8 cellular contexts compared by ENCODE assay signal in genomic region chrX:17736478-17736855, GRCh38.
A peak's percentile ranks its signal among the peaks of the same experiment; 100 is the strongest.
DNase-seq lines count a peak whose midpoint lies in the region; ATAC-seq lines count a peak whose summit lies in the region.

No MANE protein-coding gene starts in this region.

- no peak overlapping the region for H3K27ac Mint-ChIP-seq in activated naive CD8-positive, alpha-beta T cell
- no peak overlapping the region for H3K27ac Mint-ChIP-seq in stimulated activated memory B cell treated with anti-CD40 and anti-IgM and Interleukin-4, amounts not matched to agents 10 μg/mL and 1 μg/mL and 100 μg/mL, for 72 hours

- H3K9me3 Mint-ChIP-seq in activated naive CD8-positive, alpha-beta T cell (ENCODE audit: low read depth): no peaks in the 10 kb centered on the region
- H3K9me3 Mint-ChIP-seq in stimulated activated memory B cell treated with anti-CD40 and anti-IgM and Interleukin-4, amounts not matched to agents 10 μg/mL and 1 μg/mL and 100 μg/mL, for 72 hours: no peaks in the 10 kb centered on the region

- H3K4me3 Mint-ChIP-seq in activated naive CD8-positive, alpha-beta T cell: peak overlapping the region; percentile 83
- peak overlapping the region; percentile 58 for H3K4me3 Mint-ChIP-seq in stimulated activated memory B cell treated with anti-CD40 and anti-IgM and Interleukin-4, amounts not matched to agents 10 μg/mL and 1 μg/mL and 100 μg/mL, for 72 hours

- no peak for ATAC-seq in stimulated activated memory B cell treated with anti-CD40 and anti-IgM and Interleukin-4, amounts not matched to agents 10 μg/mL and 1 μg/mL and 100 μg/mL, for 72 hours

- DNase-seq in DMS53 (lab: John Stamatoyannopoulos, UW) (peak; percentile 59), DMS53 treated with DMSO at 0.1 percent for 48 hours (lab: John Stamatoyannopoulos, UW; ENCODE audit: unreplicated experiment) (no peak), DMS114 treated with DMSO at 0.1 percent for 48 hours (lab: John Stamatoyannopoulos, UW; ENCODE audit: unreplicated experiment) (no peak), GDM1 (lab: John Stamatoyannopoulos, UW) (no peak), SW 1271 (lab: John Stamatoyannopoulos, UW) (no peak)

- no peaks in the 10 kb centered on the region for H3K36me3 Mint-ChIP-seq in activated naive CD8-positive, alpha-beta T cell
- H3K36me3 Mint-ChIP-seq in stimulated activated memory B cell treated with anti-CD40 and anti-IgM and Interleukin-4, amounts not matched to agents 10 μg/mL and 1 μg/mL and 100 μg/mL, for 72 hours: no peaks in the 10 kb centered on the region

- H3K4me1 Mint-ChIP-seq in activated naive CD8-positive, alpha-beta T cell (ENCODE audit: low read depth): peaks cover 33% of the 10 kb centered on the region
- H3K4me1 Mint-ChIP-seq in stimulated activated memory B cell treated with anti-CD40 and anti-IgM and Interleukin-4, amounts not matched to agents 10 μg/mL and 1 μg/mL and 100 μg/mL, for 72 hours: peaks cover 18% of the 10 kb centered on the region

- peak overlapping the region; percentile 24 for H3K4me3 ChIP-seq in iPS-11a (ENCODE audit: low read depth, low read length)

- no peaks in the 10 kb centered on the region for H3K27me3 Mint-ChIP-seq in activated naive CD8-positive, alpha-beta T cell
- peaks cover 18% of the 10 kb centered on the region for H3K27me3 Mint-ChIP-seq in stimulated activated memory B cell treated with anti-CD40 and anti-IgM and Interleukin-4, amounts not matched to agents 10 μg/mL and 1 μg/mL and 100 μg/mL, for 72 hours
